8 cellular contexts compared by ENCODE assay signal in genomic region chr3:112984485-112984884, GRCh38.
DNase-seq lines count a peak whose midpoint lies in the region; ATAC-seq lines count a peak whose summit lies in the region.
"Had no signal": no experiment of that assay in that cellular context is flagged by ENCODE, and none has a peak within 500 bp of the region (broad histone marks: within the 10 kb centered on the region; RNA-seq: fewer than 3 reads in every experiment).

No MANE protein-coding gene starts in this region.

- DNase-seq in COLO829 (ENCODE audit: low spot score) (peak; percentile 28), T-helper 22 cell (ENCODE audit: low read depth) (peak; percentile 25), left kidney (ENCODE audit: low read depth, low spot score) (peak; percentile 33), NCI-H1694 treated with DMSO at 0.1 percent for 48 hours (lab: John Stamatoyannopoulos, UW) (no peak), Kasumi-1 (lab: John Stamatoyannopoulos, UW) (no peak), NCI-H1092 (lab: John Stamatoyannopoulos, UW) (no peak)
- DNase-seq: stimulated activated naive B cell treated with anti-CD40 and anti-IgM and Interleukin-4, amounts not matched to agents 10 μg/mL and 1 μg/mL and 100 μg/mL, for 72 hours had no signal

- ATAC-seq in HG02678 (IDR thresholded peaks at IDR 0.05; ENCODE audit: unreplicated experiment), result peak; percentile 49
- ATAC-seq: stimulated activated naive B cell treated with anti-CD40 and anti-IgM and Interleukin-4, amounts not matched to agents 10 μg/mL and 1 μg/mL and 100 μg/mL, for 72 hours had no signal

Comparison
In these comparisons a context has a peak if more than half of its experiments do, and no peak if none do; other contexts are left out.
1. DNase-seq: peak in COLO829 (single experiment), T-helper 22 cell (single experiment) and left kidney (single experiment); none in NCI-H1694 treated with DMSO at 0.1 percent for 48 hours (single experiment), Kasumi-1 (0 of 2) and NCI-H1092 (single experiment).